17 cellular contexts compared by ENCODE assay signal in genomic region chr15:47552978-47553608, GRCh38.
"Had no signal": no experiment of that assay in that cellular context is flagged by ENCODE, and none has a peak within 500 bp of the region (broad histone marks: within the 10 kb centered on the region; RNA-seq: fewer than 3 reads in every experiment).

No MANE protein-coding gene starts in this region.

- H3K27me3 ChIP-seq: SJSA1 had no signal

- H3K4me1 ChIP-seq: SJSA1 had no signal

- DNase-seq: KBM-7, NCI-H1048, NCI-H1105, NCI-H1417, NCI-H1436 treated with DMSO at 0.1 percent for 48 hours, NCI-H1694, NCI-H187 treated with DMSO at 0.1 percent for 48 hours, NCI-H2029 treated with DMSO at 0.1 percent for 48 hours, NCI-H2227 treated with DMSO at 0.1 percent for 48 hours, NCI-H524, NCI-H526 treated with DMSO at 0.1 percent for 48 hours, NCI-H774, Right ventricle myocardium superior, RPMI8226, SIG-M5 had no signal

- H3K9me3 ChIP-seq: SJSA1 had no signal

- H3K4me3 ChIP-seq: SJSA1, SK-N-MC had no signal

- H3K27ac ChIP-seq: SJSA1, SK-N-MC had no signal

- H3K36me3 ChIP-seq: SJSA1 had no signal
